8 cellular contexts compared by ENCODE assay signal in genomic region chr2:54115284-54116137, GRCh38. TPM values are rescaled to one million over a fixed set of nuclear protein-coding genes. Genes with fewer than 3 reads are reported as not detected.
A peak's percentile ranks its signal among the peaks of the same experiment; 100 is the strongest.
DNase-seq lines count a peak whose midpoint lies in the region; ATAC-seq and TF ChIP-seq lines count a peak whose summit lies in the region.

Gene ACYP2, plus strand, starts transcription at chr2:54115615.

- peaks cover 4% of the 10 kb centered on the region; the same call in 1 of the 2 replicates for H3K79me2 ChIP-seq in PC-9 (ENCODE audit: low read depth)

- peak within 1 kb of the TSS; percentile 96 for H3K27ac ChIP-seq in PC-9

- peak; percentile 90 for DNase-seq in DMS79 (lab: John Stamatoyannopoulos, UW)
- peak; percentile 94 for DNase-seq in KBM-7
- peak; percentile 91 to 97 for DNase-seq in PC-9
- peak; percentile 89 for DNase-seq in activated T-cell treated with anti-CD3 and anti-CD28 coated beads, Interleukin-2, amount 50 U/mL, for 1 hour
- peak; percentile 96 to 97 for DNase-seq in erythroblast (lab: John Stamatoyannopoulos, UW)
- peak; percentile 95 for DNase-seq in stimulated activated CD8-positive, alpha-beta memory T cell treated with anti-CD3 and anti-CD28 coated beads, Interleukin-4, amount 100 ng/mL, for 48 hours

- TF ChIP-seq CTCF in PC-9 (conservative IDR thresholded peaks at IDR 0.05): peak; percentile 55

- peak within 1 kb of the TSS; percentile 93 for H2AFZ ChIP-seq in PC-9

- in situ Hi-C loops in KBM-7 (cut with MboI; ENCODE audit: low pct_unique_long_range_greater_than_20kb, low sequenced_read_pairs): no loop called here

- CTCF ChIA-PET in PC-9 (lab: Charles Lee): interaction anchor here (0.5 to 0.7 kb wide), 3 partner anchors 57 to 407 kb away, joined by 4 to 6 read pairs (median 5); no protein-coding TSS in a partner anchor

- peak within 1 kb of the TSS; percentile 99 for H3K9ac ChIP-seq in mucosa of stomach (ENCODE audit: low read length)

- no peaks in the 10 kb centered on the region for H3K9me2 ChIP-seq in PC-9 (ENCODE audit: insufficient read depth)

- H3K4me1 ChIP-seq in PC-9 (replicated peaks; ENCODE audit: insufficient read depth) (peaks cover 6% of the 10 kb centered on the region), mucosa of stomach (ENCODE audit: control insufficient read depth, insufficient read depth, low read length) (no peaks in the 10 kb centered on the region)

- H4K20me1 ChIP-seq in PC-9 (ENCODE audit: insufficient read depth): no peaks in the 10 kb centered on the region

- H3K27me3 ChIP-seq in PC-9 (ENCODE audit: insufficient read depth, low read depth) (no peaks in the 10 kb centered on the region), mucosa of stomach (ENCODE audit: control insufficient read depth, insufficient read depth, low read length) (no peaks in the 10 kb centered on the region)

- TSS peak; percentile 92 for BruUV-seq in PC-9 (replicated peaks; lab: Mats Ljungman, UMichigan)

- ATAC-seq in GM21723 (IDR thresholded peaks at IDR 0.05; ENCODE audit: unreplicated experiment): peak; percentile 82

- no peaks in the 10 kb centered on the region for H3K36me3 ChIP-seq in PC-9 (ENCODE audit: low read depth)
- H3K36me3 ChIP-seq in mucosa of stomach (ENCODE audit: control insufficient read depth, insufficient read depth, low read length): no peaks in the 10 kb centered on the region

- peaks cover 20% of the 10 kb centered on the region for H3F3A ChIP-seq in PC-9 (ENCODE audit: insufficient read depth, low read depth)

- H3K4me3 ChIP-seq in PC-9 (peak within 1 kb of the TSS; percentile 79), mucosa of stomach (ENCODE audit: low read length) (peak within 1 kb of the TSS; percentile 93)

- peaks cover 8% of the 10 kb centered on the region for H3K9me3 ChIP-seq in PC-9 (ENCODE audit: insufficient read depth, low read depth)
- H3K9me3 ChIP-seq in mucosa of stomach (ENCODE audit: control insufficient read depth, low read length): no peaks in the 10 kb centered on the region

- TF ChIP-seq POLR2A in erythroblast (IDR thresholded peaks at IDR 0.05; ENCODE audit: low read length): peak; percentile 92

- intact Hi-C loops in PC-9 (cut with micrococcal nuclease; ENCODE audit: unreplicated experiment): loop anchor here (5.0 to 10.0 kb wide), 2 partner anchors 339 to 407 kb away; partner anchors contain the start of gene SPTBN1

- POLR2A ChIA-PET in PC-9 (lab: Charles Lee; ENCODE audit: unreplicated experiment): interaction anchor here (0.6 to 0.7 kb wide), 3 partner anchors 86 to 608 kb away, joined by 3 to 5 read pairs (median 3); no protein-coding TSS in a partner anchor

- H3K4me2 ChIP-seq in PC-9: peak within 1 kb of the TSS; percentile 88

RNA-seq across cellular contexts. Expression of gene ACYP2, which starts in this region (rescaled TPM):
- 23.9 and 25.9 TPM in 2 replicates for total RNA-seq in PC-9 (2021)

Comparison
In these comparisons a context has a peak if more than half of its experiments do, and no peak if none do; other contexts are left out.
1. Peak in every context shown above with its lines: DNase-seq, ATAC-seq, H3K4me3 ChIP-seq and H3K27ac ChIP-seq.